22 cellular contexts compared by ENCODE assay signal in genomic region chr16:21262779-21263639, GRCh38. TPM values are rescaled to one million over a fixed set of nuclear protein-coding genes. Genes with fewer than 3 reads are reported as not detected.
DNase-seq lines count a peak whose midpoint lies in the region; ATAC-seq, FAIRE-seq and TF ChIP-seq lines count a peak whose summit lies in the region.
"Had no signal": no experiment of that assay in that cellular context is flagged by ENCODE, and none has a peak within 500 bp of the region (broad histone marks: within the 10 kb centered on the region; RNA-seq: fewer than 3 reads in every experiment).

No MANE protein-coding gene starts in this region.

- H3K9me3 ChIP-seq in colonic mucosa (no peaks in the 10 kb centered on the region), Peyer's patch (peaks cover 0 to 4% (median 0%) of the 10 kb centered on the region in 4 donors)
- no peaks in the 10 kb centered on the region for H3K9me3 ChIP-seq in CD4-positive, alpha-beta T cell (ENCODE audit: control insufficient read depth, low read length)
- H3K9me3 ChIP-seq: esophagus muscularis mucosa, MG63, sigmoid colon, thoracic aorta had no signal

- H3K4me3 Mint-ChIP-seq in nephron progenitor cell (no peak overlapping the region), WTC11 (no peak overlapping the region)
- no peak overlapping the region for H3K4me3 Mint-ChIP-seq in CD4-positive, alpha-beta T cell
- H3K4me3 Mint-ChIP-seq in activated CD8-positive, alpha-beta T cell treated with anti-CD3 and anti-CD28 coated beads, Interleukin-2, amount 10 ng/mL, durations not matched to agents 7 days and 5 days = no peak overlapping the region
- H3K4me3 Mint-ChIP-seq: activated CD8-positive, alpha-beta T cell treated with anti-CD3 and anti-CD28 coated beads for 36 hours; activated naive CD4-positive, alpha-beta T cell treated with anti-CD3 and anti-CD28 coated beads for 36 hours; activated T-cell treated with anti-CD3 and anti-CD28 coated beads, Interleukin-2, amount 50 U/mL, for 24 hours; CD4-positive, alpha-beta memory T cell; central memory CD8-positive, alpha-beta T cell; GM23338 had no signal

- peak overlapping the region; percentile 35; the same call in 1 of the 2 replicates for H3K27ac ChIP-seq in 22Rv1
- peak overlapping the region; percentile 58 for H3K27ac ChIP-seq in colonic mucosa
- H3K27ac ChIP-seq in CD4-positive, alpha-beta T cell (ENCODE audit: low read depth, low read length) = no peak overlapping the region
- H3K27ac ChIP-seq in Peyer's patch = no peak overlapping the region
- H3K27ac ChIP-seq: esophagus muscularis mucosa, thoracic aorta had no signal

- peaks cover 26% of the 10 kb centered on the region for H3K4me1 Mint-ChIP-seq in nephron progenitor cell
- H3K4me1 Mint-ChIP-seq in CD4-positive, alpha-beta T cell (ENCODE audit: low read depth) = no peaks in the 10 kb centered on the region
- H3K4me1 Mint-ChIP-seq in activated CD8-positive, alpha-beta T cell treated with anti-CD3 and anti-CD28 coated beads, Interleukin-2, amount 10 ng/mL, durations not matched to agents 7 days and 5 days (ENCODE audit: low read depth) = no peaks in the 10 kb centered on the region
- 0 out of 2 replicates have a peak, but pooled peaks cover 3% of the 10 kb centered on the region for H3K4me1 Mint-ChIP-seq in WTC11
- H3K4me1 Mint-ChIP-seq: CD4-positive, alpha-beta memory T cell; central memory CD8-positive, alpha-beta T cell; GM23338 had no signal

- no peak for DNase-seq in GM19239 (ENCODE audit: insufficient read length, low spot score)
- no peak for DNase-seq in colonic mucosa
- DNase-seq in nephron progenitor cell = no peak
- DNase-seq in CD4-positive, alpha-beta T cell = no peak
- DNase-seq in Peyer's patch = no peak
- no peak for DNase-seq in activated CD8-positive, alpha-beta T cell treated with anti-CD3 and anti-CD28 coated beads, Interleukin-2, amount 10 ng/mL, durations not matched to agents 7 days and 5 days
- DNase-seq in WTC11 (ENCODE audit: low spot score) = no peak
- DNase-seq: activated CD4-positive, CD25-positive, alpha-beta regulatory T cell; activated CD8-positive, alpha-beta T cell treated with anti-CD3 and anti-CD28 coated beads for 36 hours; activated naive CD4-positive, alpha-beta T cell treated with anti-CD3 and anti-CD28 coated beads for 36 hours; activated T-cell treated with anti-CD3 and anti-CD28 coated beads, Interleukin-2, amount 50 U/mL, for 24 hours; CD4-positive, alpha-beta memory T cell; sigmoid colon had no signal

- H3K36me3 ChIP-seq in colonic mucosa (no peaks in the 10 kb centered on the region), Peyer's patch (no peaks in the 10 kb centered on the region)
- H3K36me3 ChIP-seq: MG63, sigmoid colon, thoracic aorta had no signal

- no peaks in the 10 kb centered on the region for H3K27me3 Mint-ChIP-seq in nephron progenitor cell (ENCODE audit: low read depth, poor library complexity)
- H3K27me3 Mint-ChIP-seq in CD4-positive, alpha-beta T cell = peaks cover 4% of the 10 kb centered on the region
- H3K27me3 Mint-ChIP-seq in activated CD8-positive, alpha-beta T cell treated with anti-CD3 and anti-CD28 coated beads, Interleukin-2, amount 10 ng/mL, durations not matched to agents 7 days and 5 days (ENCODE audit: low read depth) = no peaks in the 10 kb centered on the region
- no peaks in the 10 kb centered on the region for H3K27me3 Mint-ChIP-seq in WTC11 (ENCODE audit: low read depth)

- no peaks in the 10 kb centered on the region for H3K27me3 ChIP-seq in colonic mucosa
- H3K27me3 ChIP-seq in CD4-positive, alpha-beta T cell (ENCODE audit: control insufficient read depth, insufficient read depth, low read length) = no peaks in the 10 kb centered on the region
- no peaks in the 10 kb centered on the region for H3K27me3 ChIP-seq in Peyer's patch
- H3K27me3 ChIP-seq: esophagus muscularis mucosa, MG63, sigmoid colon had no signal

- intact Hi-C loops in colonic mucosa (cut with DNase I) = no loop called here
- intact Hi-C loops in CD4-positive, alpha-beta T cell (cut with DNase I, micrococcal nuclease) = no loop called here

- H3K36me3 Mint-ChIP-seq in nephron progenitor cell (ENCODE audit: low read depth) (no peaks in the 10 kb centered on the region), WTC11 (no peaks in the 10 kb centered on the region; the same call in 1 of the 2 replicates)
- H3K36me3 Mint-ChIP-seq in CD4-positive, alpha-beta T cell (ENCODE audit: low read depth) = no peaks in the 10 kb centered on the region
- H3K36me3 Mint-ChIP-seq in activated CD8-positive, alpha-beta T cell treated with anti-CD3 and anti-CD28 coated beads, Interleukin-2, amount 10 ng/mL, durations not matched to agents 7 days and 5 days (ENCODE audit: low read depth) = no peaks in the 10 kb centered on the region
- H3K36me3 Mint-ChIP-seq: CD4-positive, alpha-beta memory T cell had no signal

- H3K4me1 ChIP-seq in colonic mucosa = no peaks in the 10 kb centered on the region
- H3K4me1 ChIP-seq in Peyer's patch = peaks cover 3 to 28% (median 10%) of the 10 kb centered on the region in 4 donors

- no peak for TF ChIP-seq CTCF in 22Rv1 (IDR thresholded peaks at IDR 0.05)
- TF ChIP-seq CTCF in colonic mucosa (IDR thresholded peaks at IDR 0.05) = no peak
- no peak for TF ChIP-seq CTCF in nephron progenitor cell (IDR thresholded peaks at IDR 0.05)
- no peak for TF ChIP-seq CTCF in CD4-positive, alpha-beta T cell (IDR thresholded peaks at IDR 0.05)
- TF ChIP-seq CTCF in Peyer's patch (IDR thresholded peaks at IDR 0.05) = no peak
- no peak for TF ChIP-seq CTCF in WTC11 (IDR thresholded peaks at IDR 0.05)

- no peak for TF ChIP-seq POLR2A in Peyer's patch (IDR thresholded peaks at IDR 0.05)

- POLR2A ChIA-PET in CD4-positive, alpha-beta T cell (lab: Charles Lee) = no interaction called here
- POLR2A ChIA-PET in activated CD8-positive, alpha-beta T cell treated with anti-CD3 and anti-CD28 coated beads, Interleukin-2, amount 10 ng/mL, durations not matched to agents 7 days and 5 days (lab: Charles Lee) = no interaction called here
- POLR2A ChIA-PET in WTC11 (lab: Charles Lee) = no interaction called here

- H3K4me3 ChIP-seq in colonic mucosa (no peak overlapping the region), Peyer's patch (no peak overlapping the region)
- H3K4me3 ChIP-seq: esophagus muscularis mucosa, GM23338, MG63, sigmoid colon, thoracic aorta had no signal

- no peaks in the 10 kb centered on the region for H3K9me3 Mint-ChIP-seq in nephron progenitor cell
- H3K9me3 Mint-ChIP-seq in CD4-positive, alpha-beta T cell = no peaks in the 10 kb centered on the region
- H3K9me3 Mint-ChIP-seq in activated CD8-positive, alpha-beta T cell treated with anti-CD3 and anti-CD28 coated beads, Interleukin-2, amount 10 ng/mL, durations not matched to agents 7 days and 5 days (ENCODE audit: insufficient read depth) = no peaks in the 10 kb centered on the region
- no peaks in the 10 kb centered on the region for H3K9me3 Mint-ChIP-seq in WTC11
- H3K9me3 Mint-ChIP-seq: activated CD8-positive, alpha-beta T cell treated with anti-CD3 and anti-CD28 coated beads for 36 hours; activated naive CD4-positive, alpha-beta T cell treated with anti-CD3 and anti-CD28 coated beads for 36 hours; activated T-cell treated with anti-CD3 and anti-CD28 coated beads, Interleukin-2, amount 50 U/mL, for 24 hours; CD4-positive, alpha-beta memory T cell; central memory CD8-positive, alpha-beta T cell; GM23338 had no signal

- FAIRE-seq in GM19239 (lab: Jason Lieb, UNC) = peak; percentile 48

- CTCF ChIA-PET in CD4-positive, alpha-beta T cell (lab: Charles Lee) = no interaction called here
- CTCF ChIA-PET in activated CD8-positive, alpha-beta T cell treated with anti-CD3 and anti-CD28 coated beads, Interleukin-2, amount 10 ng/mL, durations not matched to agents 7 days and 5 days (lab: Charles Lee) = no interaction called here
- CTCF ChIA-PET in WTC11 (lab: Charles Lee) = no interaction called here

- H3K27ac Mint-ChIP-seq in nephron progenitor cell (peak overlapping the region; percentile 96), WTC11 (no peak overlapping the region)
- no peak overlapping the region for H3K27ac Mint-ChIP-seq in CD4-positive, alpha-beta T cell
- H3K27ac Mint-ChIP-seq in activated CD8-positive, alpha-beta T cell treated with anti-CD3 and anti-CD28 coated beads, Interleukin-2, amount 10 ng/mL, durations not matched to agents 7 days and 5 days = no peak overlapping the region
- H3K27ac Mint-ChIP-seq: activated CD8-positive, alpha-beta T cell treated with anti-CD3 and anti-CD28 coated beads for 36 hours; activated naive CD4-positive, alpha-beta T cell treated with anti-CD3 and anti-CD28 coated beads for 36 hours; activated T-cell treated with anti-CD3 and anti-CD28 coated beads, Interleukin-2, amount 50 U/mL, for 24 hours; CD4-positive, alpha-beta memory T cell; GM23338 had no signal

- no peak for ATAC-seq in CD4-positive, alpha-beta T cell (ENCODE audit: poor library complexity)
- ATAC-seq in activated CD8-positive, alpha-beta T cell treated with anti-CD3 and anti-CD28 coated beads, Interleukin-2, amount 10 ng/mL, durations not matched to agents 7 days and 5 days = no peak
- no peak for ATAC-seq in WTC11
- ATAC-seq: activated CD8-positive, alpha-beta T cell treated with anti-CD3 and anti-CD28 coated beads for 36 hours; GM23338 had no signal

- H3K9ac ChIP-seq in colonic mucosa (ENCODE audit: low read depth in 2 of 2, low read length in 2 of 2) = peak overlapping the region in 1 of 2 donors; percentile 51

TF ChIP-seq in WTC11, 78 proteins besides CTCF, POLR2A, EP300 and RAD21 (continues in another document):
- TF ChIP-seq EMX1 (CRISPR knock-in tag; IDR thresholded peaks at IDR 0.05) (no peak), PRRX2 (CRISPR knock-in tag; IDR thresholded peaks at IDR 0.05) (no peak), SP1 (CRISPR knock-in tag; conservative IDR thresholded peaks at IDR 0.05) (no peak), MXD4 (CRISPR knock-in tag; IDR thresholded peaks at IDR 0.05; ENCODE audit: borderline replicate concordance) (no peak)

RNA-seq across cellular contexts. Expression of gene CRYM, which starts 15.1 kb away (rescaled TPM):
- total RNA-seq in colonic mucosa (10 to 100 TPM; 10.4 to 14.0 TPM), Peyer's patch (10 to 100 TPM in 1 of 4 donors, 1 to 10 TPM in 2, not detected in 1; 6.4 to 11.6 (median 9.1) TPM), WTC11 (2021) (12.7 to 14.9 TPM (median 12.9 TPM) in 3 replicates)
- total RNA-seq in CD4-positive, alpha-beta T cell = not detected
- total RNA-seq in activated CD8-positive, alpha-beta T cell treated with anti-CD3 and anti-CD28 coated beads, Interleukin-2, amount 10 ng/mL, durations not matched to agents 7 days and 5 days = not detected
- total RNA-seq: activated CD8-positive, alpha-beta T cell treated with anti-CD3 and anti-CD28 coated beads for 36 hours; activated naive CD4-positive, alpha-beta T cell treated with anti-CD3 and anti-CD28 coated beads for 36 hours; CD4-positive, alpha-beta memory T cell; T-helper 2 cell treated with Interferon-gamma antibody and Interleukin-4, amounts not matched to agents 100 ng/mL and 5 ng/mL, for 36 hours; thoracic aorta had no signal

RNA-seq across cellular contexts. Expression of gene ANKS4B, which starts 29.5 kb away (rescaled TPM):
- total RNA-seq in colonic mucosa = 10 to 100 TPM; 41.3 to 62.9 TPM
- total RNA-seq in CD4-positive, alpha-beta T cell = not detected
- 100 to 1,000 TPM in 1 of 4 donors, 10 to 100 TPM in 3; 24.8 to 104 (median 90.3) TPM for total RNA-seq in Peyer's patch
- not detected for total RNA-seq in activated CD8-positive, alpha-beta T cell treated with anti-CD3 and anti-CD28 coated beads, Interleukin-2, amount 10 ng/mL, durations not matched to agents 7 days and 5 days
- 0.05 to 0.09 TPM (median 0.07 TPM) in 3 replicates for total RNA-seq in WTC11 (2021)
- total RNA-seq: activated CD8-positive, alpha-beta T cell treated with anti-CD3 and anti-CD28 coated beads for 36 hours; CD4-positive, alpha-beta memory T cell; esophagus muscularis mucosa; osteoblast; SK-MEL-5; T-helper 2 cell treated with Interferon-gamma antibody and Interleukin-4, amounts not matched to agents 100 ng/mL and 5 ng/mL, for 36 hours; thoracic aorta had no signal

RNA-seq across cellular contexts. Expression of gene ZP2, which starts 51.6 kb away (rescaled TPM):
- total RNA-seq in colonic mucosa (under 1 TPM; 0.25 to 0.27 TPM), Peyer's patch (1 to 10 TPM in 1 of 4 donors, under 1 TPM in 1, not detected in 2; 0.54 to 2.3 TPM), WTC11 (2021) (0.07 TPM in 1 of 3 replicates, not detected in the others)
- total RNA-seq in CD4-positive, alpha-beta T cell = not detected
- not detected for total RNA-seq in activated CD8-positive, alpha-beta T cell treated with anti-CD3 and anti-CD28 coated beads, Interleukin-2, amount 10 ng/mL, durations not matched to agents 7 days and 5 days
- total RNA-seq: activated CD8-positive, alpha-beta T cell treated with anti-CD3 and anti-CD28 coated beads for 36 hours; activated naive CD4-positive, alpha-beta T cell treated with anti-CD3 and anti-CD28 coated beads for 36 hours; CD4-positive, alpha-beta memory T cell; esophagus muscularis mucosa; GM23338; osteoblast; sigmoid colon; SK-MEL-5; T-helper 2 cell treated with Interferon-gamma antibody and Interleukin-4, amounts not matched to agents 100 ng/mL and 5 ng/mL, for 36 hours; thoracic aorta had no signal

Comparison
In these comparisons a context has a peak if more than half of its experiments do, and no peak if none do; other contexts are left out.
1. H3K27ac ChIP-seq: peak in 22Rv1 (single experiment) and colonic mucosa (single experiment); none in CD4-positive, alpha-beta T cell (single experiment) and Peyer's patch (0 of 4).
2. RNA of gene ANKS4B, which starts 29.5 kb away (total RNA-seq): 24.8 to 104 TPM in Peyer's patch and 41.3 to 62.9 TPM in colonic mucosa; 0.05 to 0.09 TPM in WTC11, not detected in CD4-positive, alpha-beta T cell and not detected in activated CD8-positive, alpha-beta T cell treated with anti-CD3 and anti-CD28 coated beads, Interleukin-2, amount 10 ng/mL, durations not matched to agents 7 days and 5 days; every median in the first group is over 10 times any median in the second.